ENCODE assay signal across 8 cellular contexts in genomic region chr3:30555968-30556367, GRCh38.
"Had no signal": no experiment of that assay in that cellular context is flagged by ENCODE, and none has a peak within 500 bp of the region (broad histone marks: within the 10 kb centered on the region; RNA-seq: fewer than 3 reads in every experiment).

No MANE protein-coding gene starts in this region.

- DNase-seq: GDM1, GF-D8 had no signal

- ATAC-seq: GM12878 had no signal

- FAIRE-seq: G401.6, GM12878, GM12891, GM12892, GM18507, GM19239 had no signal

- H3K4me3 ChIP-seq: GM12878 had no signal
